Comparison of ENCODE assay signal across 13 cellular contexts in the genomic region with DNA sequence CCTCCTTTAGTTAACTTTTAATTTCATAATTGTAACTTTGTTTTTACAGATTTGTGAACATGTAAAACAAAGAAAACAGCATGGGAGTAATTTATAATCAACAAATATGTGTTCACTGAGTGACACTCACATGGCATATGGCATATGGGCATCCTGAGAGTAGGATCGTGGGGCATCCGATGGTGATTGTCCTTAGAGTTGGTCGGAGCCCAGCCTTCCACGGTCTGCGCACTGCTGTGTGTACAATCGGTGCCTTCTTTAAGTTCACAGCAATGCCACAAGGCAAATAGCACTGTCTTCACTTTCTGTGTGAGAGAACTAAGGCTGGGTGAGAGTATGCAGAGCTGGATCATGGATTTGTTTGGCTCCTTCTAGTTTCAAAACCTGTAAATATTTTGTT. TPM values are rescaled to one million over a fixed set of nuclear protein-coding genes. Genes with fewer than 3 reads are reported as not detected.
"Had no signal": no experiment of that assay in that cellular context is flagged by ENCODE, and none has a peak within 500 bp of the region (broad histone marks: within the 10 kb centered on the region; RNA-seq: fewer than 3 reads in every experiment).

No MANE protein-coding gene starts in this region.

RNA-seq across cellular contexts. Expression of a gene that starts 31.0 kb away (rescaled TPM):
- total RNA-seq: activated B cell treated with CpG ODN at 0.5 μM for 24 hours; activated CD4-positive, alpha-beta memory T cell treated with anti-CD3 and anti-CD28 coated beads for 36 hours; activated CD4-positive, alpha-beta memory T cell treated with anti-CD3 and anti-CD28 coated beads, Interleukin-2, amount 10 ng/mL, durations not matched to agents 7 days and 5 days; activated CD4-positive, alpha-beta T cell treated with anti-CD3 and anti-CD28 coated beads for 36 hours; activated CD4-positive, alpha-beta T cell treated with anti-CD3 and anti-CD28 coated beads, Interleukin-2, amount 10 ng/mL, durations not matched to agents 24 days and 14 days; activated CD4-positive, alpha-beta T cell treated with anti-CD3 and anti-CD28 coated beads, Interleukin-2, amount 10 ng/mL, durations not matched to agents 7 days and 5 days; activated CD8-positive, alpha-beta memory T cell treated with anti-CD3 and anti-CD28 coated beads for 36 hours; activated CD8-positive, alpha-beta memory T cell treated with anti-CD3 and anti-CD28 coated beads, Interleukin-2, amount 10 ng/mL, durations not matched to agents 7 days and 5 days; activated CD8-positive, alpha-beta T cell treated with anti-CD3 and anti-CD28 coated beads for 36 hours; activated CD8-positive, alpha-beta T cell treated with anti-CD3 and anti-CD28 coated beads, Interleukin-2, amount 10 ng/mL, durations not matched to agents 7 days and 5 days; T-helper 1 cell treated with Interleukin-12 subunit alpha and Interleukin-12 subunit beta and Interleukin-4 antibody, amounts not matched to agents 30 ng/mL and 1 ng/mL, for 36 hours; T-helper 17 cell; T-helper 2 cell treated with Interferon-gamma antibody and Interleukin-4, amounts not matched to agents 100 ng/mL and 5 ng/mL, for 36 hours had no signal
